In genomic region chr9:107597743-107598217, GRCh38 we compare ENCODE assay signal across 18 cellular contexts.
"Had no signal": no experiment of that assay in that cellular context is flagged by ENCODE, and none has a peak within 500 bp of the region (broad histone marks: within the 10 kb centered on the region; RNA-seq: fewer than 3 reads in every experiment).

No MANE protein-coding gene starts in this region.

- DNase-seq: activated CD8-positive, alpha-beta memory T cell treated with anti-CD3 and anti-CD28 coated beads, Interleukin-2, amount 10 ng/mL, durations not matched to agents 7 days and 5 days; activated effector memory CD4-positive, alpha-beta T cell treated with Interleukin-2 at 50 U/mL for 16 hours; activated T-cell treated with anti-CD3 and anti-CD28 coated beads, Interleukin-2, amount 50 U/mL, for 24 hours; amniotic stem cell; brain microvascular endothelial cell; dermis blood vessel endothelial cell; islet precursor cell; psoas muscle; sigmoid colon; stimulated activated CD4-positive, alpha-beta T cell treated with anti-CD3 and anti-CD28 coated beads, Interleukin-12 subunit alpha, Interleukin-12 subunit beta, amount 100 ng/mL, for 4 hours; stimulated activated naive CD4-positive, alpha-beta T cell; substantia nigra; T-helper 17 cell; upper lobe of left lung had no signal

- ATAC-seq: activated CD8-positive, alpha-beta memory T cell treated with anti-CD3 and anti-CD28 coated beads, Interleukin-2, amount 10 ng/mL, durations not matched to agents 7 days and 5 days; activated naive CD4-positive, alpha-beta T cell treated with anti-CD3 and anti-CD28 coated beads, Interleukin-2, amount 50 U/mL, for 72 hours; esophagus mucosa; natural killer cell treated with Interleukin-12 subunit alpha and Interleukin-12 subunit beta and Interleukin-15 and Interleukin-18, amount 100 ng/mL, for 72 hours; psoas muscle; T-helper 17 cell had no signal

- H3K4me1 Mint-ChIP-seq: activated CD8-positive, alpha-beta memory T cell treated with anti-CD3 and anti-CD28 coated beads, Interleukin-2, amount 10 ng/mL, durations not matched to agents 7 days and 5 days; T-helper 17 cell had no signal

- H3K27ac ChIP-seq: brain microvascular endothelial cell, psoas muscle, upper lobe of left lung had no signal

- H3K36me3 Mint-ChIP-seq: activated CD8-positive, alpha-beta memory T cell treated with anti-CD3 and anti-CD28 coated beads, Interleukin-2, amount 10 ng/mL, durations not matched to agents 7 days and 5 days; activated naive CD4-positive, alpha-beta T cell treated with anti-CD3 and anti-CD28 coated beads, Interleukin-2, amount 50 U/mL, for 72 hours; mesothelial cell of epicardium; natural killer cell treated with Interleukin-12 subunit alpha and Interleukin-12 subunit beta and Interleukin-15 and Interleukin-18, amount 100 ng/mL, for 72 hours had no signal

- H3K4me3 ChIP-seq: psoas muscle, sigmoid colon, upper lobe of left lung had no signal

- H3K27me3 Mint-ChIP-seq: activated CD8-positive, alpha-beta memory T cell treated with anti-CD3 and anti-CD28 coated beads, Interleukin-2, amount 10 ng/mL, durations not matched to agents 7 days and 5 days; activated T-cell treated with anti-CD3 and anti-CD28 coated beads, Interleukin-2, amount 50 U/mL, for 24 hours; natural killer cell treated with Interleukin-12 subunit alpha and Interleukin-12 subunit beta and Interleukin-15 and Interleukin-18, amount 100 ng/mL, for 72 hours; T-helper 17 cell had no signal

- H3K9me3 ChIP-seq: psoas muscle, sigmoid colon, upper lobe of left lung had no signal

- H3K36me3 ChIP-seq: brain microvascular endothelial cell, sigmoid colon, upper lobe of left lung had no signal

- H3K9me3 Mint-ChIP-seq: activated naive CD4-positive, alpha-beta T cell treated with anti-CD3 and anti-CD28 coated beads, Interleukin-2, amount 50 U/mL, for 72 hours; activated T-cell treated with anti-CD3 and anti-CD28 coated beads, Interleukin-2, amount 50 U/mL, for 24 hours; mesothelial cell of epicardium; natural killer cell treated with Interleukin-12 subunit alpha and Interleukin-12 subunit beta and Interleukin-15 and Interleukin-18, amount 100 ng/mL, for 72 hours had no signal

- H3K4me3 Mint-ChIP-seq: activated CD8-positive, alpha-beta memory T cell treated with anti-CD3 and anti-CD28 coated beads, Interleukin-2, amount 10 ng/mL, durations not matched to agents 7 days and 5 days; activated T-cell treated with anti-CD3 and anti-CD28 coated beads, Interleukin-2, amount 50 U/mL, for 24 hours; mesothelial cell of epicardium; natural killer cell treated with Interleukin-12 subunit alpha and Interleukin-12 subunit beta and Interleukin-15 and Interleukin-18, amount 100 ng/mL, for 72 hours; T-helper 17 cell had no signal

- H3K4me1 ChIP-seq: psoas muscle had no signal

- H3K27me3 ChIP-seq: brain microvascular endothelial cell, sigmoid colon, upper lobe of left lung had no signal

- H3K27ac Mint-ChIP-seq: activated CD8-positive, alpha-beta memory T cell treated with anti-CD3 and anti-CD28 coated beads, Interleukin-2, amount 10 ng/mL, durations not matched to agents 7 days and 5 days; activated T-cell treated with anti-CD3 and anti-CD28 coated beads, Interleukin-2, amount 50 U/mL, for 24 hours; mesothelial cell of epicardium; natural killer cell treated with Interleukin-12 subunit alpha and Interleukin-12 subunit beta and Interleukin-15 and Interleukin-18, amount 100 ng/mL, for 72 hours; T-helper 17 cell had no signal
